13 cellular contexts compared by ENCODE assay signal in the genomic region with DNA sequence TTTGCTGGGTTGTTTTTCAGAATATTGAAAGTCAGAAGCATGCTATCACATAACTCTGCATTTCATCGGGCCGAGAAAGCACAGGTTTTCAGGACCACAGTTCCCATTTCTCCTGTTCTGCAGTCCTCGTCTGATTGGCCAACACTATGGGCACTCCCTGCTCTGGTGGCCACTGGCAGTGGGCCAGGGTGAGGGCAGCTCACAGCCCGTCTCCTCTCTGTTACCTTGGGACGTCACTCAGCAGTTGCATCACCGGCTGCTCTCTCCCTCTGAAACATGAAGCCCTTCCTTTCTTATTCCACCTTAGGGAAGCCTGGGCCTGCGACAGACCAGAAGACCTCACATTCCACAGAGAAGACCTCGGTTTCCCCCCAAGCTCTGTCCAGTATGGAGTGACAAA. TPM values are rescaled to one million over a fixed set of nuclear protein-coding genes. Genes with fewer than 3 reads are reported as not detected.
DNase-seq lines count a peak whose midpoint lies in the region; ATAC-seq, FAIRE-seq and TF ChIP-seq lines count a peak whose summit lies in the region.
"Had no signal": no experiment of that assay in that cellular context is flagged by ENCODE, and none has a peak within 500 bp of the region (broad histone marks: within the 10 kb centered on the region; RNA-seq: fewer than 3 reads in every experiment).

No MANE protein-coding gene starts in this region.

- H3K9me3 Mint-ChIP-seq in type B pancreatic cell = no peaks in the 10 kb centered on the region

- ATAC-seq in HG02970 (IDR thresholded peaks at IDR 0.05; ENCODE audit: low FRiP score, unreplicated experiment) = no peak

- DNase-seq in DMS 273 (lab: John Stamatoyannopoulos, UW; ENCODE audit: unreplicated experiment) (peak; percentile 9), DMS 273 treated with DMSO at 0.1 percent for 48 hours (lab: John Stamatoyannopoulos, UW) (no peak), OCI-M1 (lab: John Stamatoyannopoulos, UW) (peak; percentile 25), left ventricle myocardium inferior (peak; percentile 38), type B pancreatic cell (ENCODE audit: extremely low spot score, unreplicated experiment) (no peak), H54 (ENCODE audit: insufficient read length, low spot score) (no peak)
- DNase-seq: amygdala, EL, erythroblast, islet precursor cell had no signal

- H3K36me3 ChIP-seq in left ventricle myocardium inferior (no peaks in the 10 kb centered on the region), skeletal muscle tissue (ENCODE audit: control insufficient read depth in 3 of 3, insufficient read depth in 3 of 3, low read length in 3 of 3) (no peaks in the 10 kb centered on the region)

- no peaks in the 10 kb centered on the region for H3K36me3 Mint-ChIP-seq in type B pancreatic cell

- H3K27ac Mint-ChIP-seq in type B pancreatic cell = no peak overlapping the region

- no peak overlapping the region for H3K4me3 Mint-ChIP-seq in type B pancreatic cell

- H3K27ac ChIP-seq in left ventricle myocardium inferior (replicated peaks) (no peak overlapping the region), skeletal muscle tissue (ENCODE audit: low read depth, low read length) (peak overlapping the region; percentile 85)
- H3K27ac ChIP-seq: 22Rv1 had no signal

- no peak overlapping the region for H3K4me3 ChIP-seq in left ventricle myocardium inferior
- peak overlapping the region in 2 of 3 donors; percentile 5 to 37 for H3K4me3 ChIP-seq in skeletal muscle tissue (ENCODE audit: low read length in 3 of 3)

- FAIRE-seq in H54 (lab: Jason Lieb, UNC) = no peak

- H3K9ac ChIP-seq in skeletal muscle tissue (ENCODE audit: low read depth in 1 of 3, low read length in 3 of 3) = peak overlapping the region; percentile 51 to 65 (median 64)

- intact Hi-C loops in left ventricle myocardium inferior (cut with micrococcal nuclease) = no loop called here

- peaks cover 8% of the 10 kb centered on the region for H3K4me1 Mint-ChIP-seq in type B pancreatic cell (ENCODE audit: unreplicated experiment)

- peaks cover 29% of the 10 kb centered on the region for H3K4me1 ChIP-seq in left ventricle myocardium inferior
- peaks cover 39 to 56% (median 47%) of the 10 kb centered on the region in 3 donors for H3K4me1 ChIP-seq in skeletal muscle tissue (ENCODE audit: control insufficient read depth in 3 of 3, insufficient read depth in 3 of 3, low read length in 3 of 3)

- TF ChIP-seq POLR2A in H54 (IDR thresholded peaks at IDR 0.05; ENCODE audit: low read depth, low read length) = no peak

- no peaks in the 10 kb centered on the region for H3K27me3 Mint-ChIP-seq in type B pancreatic cell

- no peaks in the 10 kb centered on the region for H3K9me3 ChIP-seq in left ventricle myocardium inferior (replicated peaks)
- H3K9me3 ChIP-seq in skeletal muscle tissue (ENCODE audit: control insufficient read depth in 3 of 3, low read length in 3 of 3) = no peaks in the 10 kb centered on the region

- H3K27me3 ChIP-seq in left ventricle myocardium inferior (ENCODE audit: low read depth) (no peaks in the 10 kb centered on the region), skeletal muscle tissue (ENCODE audit: control insufficient read depth in 3 of 3, insufficient read depth in 3 of 3, low read length in 3 of 3) (no peaks in the 10 kb centered on the region)

- TF ChIP-seq CTCF in left ventricle myocardium inferior (IDR thresholded peaks at IDR 0.05; ENCODE audit: borderline replicate concordance) = no peak
- no peak for TF ChIP-seq CTCF in type B pancreatic cell (conservative IDR thresholded peaks at IDR 0.05)

RNA-seq across cellular contexts. Expression of gene MICAL3, which starts 11.4 kb away (rescaled TPM):
- total RNA-seq in left ventricle myocardium inferior (92.5 TPM), skeletal muscle tissue (20.9 TPM), type B pancreatic cell (ENCODE audit: low replicate concordance) (36.4 and 56.4 TPM in 2 replicates)

RNA-seq across cellular contexts. Expression of gene PEX26, which starts 42.0 kb away (rescaled TPM):
- total RNA-seq in left ventricle myocardium inferior (20.5 TPM), skeletal muscle tissue (5.2 TPM), type B pancreatic cell (ENCODE audit: low replicate concordance) (41.0 and 46.3 TPM in 2 replicates)

Comparison
In these comparisons a context has a peak if more than half of its experiments do, and no peak if none do; other contexts are left out.
1. DNase-seq: peak in DMS 273 (single experiment), OCI-M1 (single experiment) and left ventricle myocardium inferior (single experiment); none in DMS 273 treated with DMSO at 0.1 percent for 48 hours (single experiment), type B pancreatic cell (single experiment) and H54 (single experiment).